ENCODE assay signal across 24 cellular contexts in the genomic region with DNA sequence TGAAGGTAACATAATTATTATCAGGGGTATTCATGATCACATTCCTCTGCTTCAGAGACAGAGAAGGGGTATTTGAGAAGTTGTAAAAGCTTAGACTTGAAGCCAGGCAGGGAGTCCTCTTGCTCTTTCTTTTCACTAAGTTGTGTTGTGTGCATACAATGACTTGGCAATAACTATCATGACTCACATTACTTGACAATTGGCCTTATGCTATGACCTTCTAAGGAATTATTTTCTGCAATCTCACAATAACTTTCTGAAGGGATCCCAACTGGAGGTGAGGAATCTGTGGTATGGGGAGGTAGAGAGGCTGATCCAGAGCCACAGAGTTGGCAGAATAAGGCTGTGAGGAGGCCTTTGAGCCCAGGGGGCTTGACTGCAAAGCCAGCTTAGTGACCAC.
DNase-seq lines count a peak whose midpoint lies in the region; FAIRE-seq and TF ChIP-seq lines count a peak whose summit lies in the region.
"Had no signal": no experiment of that assay in that cellular context is flagged by ENCODE, and none has a peak within 500 bp of the region (broad histone marks: within the 10 kb centered on the region; RNA-seq: fewer than 3 reads in every experiment).

No MANE protein-coding gene starts in this region.

- no peak overlapping the region for H2BK12ac ChIP-seq in trophoblast cell (ENCODE audit: low read length)

- H3K18ac ChIP-seq in trophoblast cell (ENCODE audit: low read length), result no peak overlapping the region

- H3K27me3 ChIP-seq in brain microvascular endothelial cell (replicated peaks), result no peaks in the 10 kb centered on the region
- H3K27me3 ChIP-seq in small intestine (ENCODE audit: control insufficient read depth in 2 of 2, insufficient read depth in 2 of 2, low read length in 2 of 2), result no peaks in the 10 kb centered on the region
- no peaks in the 10 kb centered on the region for H3K27me3 ChIP-seq in trophoblast cell (ENCODE audit: insufficient read depth, low read length)
- H3K27me3 ChIP-seq: BLaER1 treated with 17β-estradiol and CSF1 and Interleukin-3, amounts not matched to agents 10 nM and 100 nM had no signal

- H3K4me2 ChIP-seq in trophoblast cell (ENCODE audit: low read length), result no peak overlapping the region
- H3K4me2 ChIP-seq: BLaER1 treated with 17β-estradiol and CSF1 and Interleukin-3, amounts not matched to agents 10 nM and 100 nM; SK-N-SH had no signal

- DNase-seq in HT1080 (ENCODE audit: low read depth) (peak; percentile 46), brain microvascular endothelial cell (peak; percentile 7), fibroblast of the aortic adventitia (ENCODE audit: low read depth) (peak; percentile 63), small intestine (no peak), trophoblast cell (no peak)
- DNase-seq in stimulated activated CD8-positive, alpha-beta memory T cell treated with anti-CD3 and anti-CD28 coated beads, Interleukin-4, amount 100 ng/mL, for 48 hours, result no peak
- DNase-seq in stimulated activated CD4-positive, alpha-beta T cell treated with anti-CD3 and anti-CD28 coated beads, Interleukin-15, amount 100 ng/mL, for 24 hours, result no peak
- DNase-seq: ACHN; CD4-positive, alpha-beta memory T cell; DMS153; EL; GF-D8; KBM-7; NCI-H1105; NCI-H146; NCI-H2029; NCI-H2227 treated with DMSO at 0.1 percent for 48 hours; NCI-H510A treated with DMSO at 0.1 percent for 48 hours; NCI-H748 treated with DMSO at 0.1 percent for 48 hours; SIG-M5; SK-N-SH had no signal

- in situ Hi-C loops in brain microvascular endothelial cell (cut with HindIII; ENCODE audit: low pct_ligation_motif_present, low sequenced_read_pairs), result no loop called here

- H3K4me1 ChIP-seq in small intestine (ENCODE audit: control insufficient read depth in 2 of 2, insufficient read depth in 1 of 2, low read depth in 1 of 2, low read length in 1 of 2) (no peaks in the 10 kb centered on the region), trophoblast cell (ENCODE audit: control insufficient read depth in 1 of 2, insufficient read depth in 2 of 2, low read length in 2 of 2) (no peaks in the 10 kb centered on the region)

- no peak overlapping the region for H4K12ac ChIP-seq in trophoblast cell (ENCODE audit: low read depth, low read length)

- H3K36me3 ChIP-seq in brain microvascular endothelial cell (replicated peaks), result no peaks in the 10 kb centered on the region
- no peaks in the 10 kb centered on the region for H3K36me3 ChIP-seq in small intestine (ENCODE audit: control insufficient read depth in 2 of 2, insufficient read depth in 2 of 2, low read length in 2 of 2)
- no peaks in the 10 kb centered on the region for H3K36me3 ChIP-seq in trophoblast cell (ENCODE audit: control insufficient read depth in 1 of 2, insufficient read depth in 2 of 2, low read length in 2 of 2)

- no peaks in the 10 kb centered on the region for H3K79me1 ChIP-seq in trophoblast cell (ENCODE audit: low read length)

- H3K79me2 ChIP-seq in trophoblast cell (ENCODE audit: control insufficient read depth, insufficient read depth, low read length, poor library complexity), result no peaks in the 10 kb centered on the region

- TF ChIP-seq CTCF in brain microvascular endothelial cell (IDR thresholded peaks at IDR 0.05; ENCODE audit: low read depth, low read length, missing control alignments) (no peak), fibroblast of the aortic adventitia (IDR thresholded peaks at IDR 0.05; ENCODE audit: insufficient read depth, low read length) (no peak)

- H2BK120ac ChIP-seq in trophoblast cell (ENCODE audit: insufficient read depth, low read length, poor library complexity), result no peak overlapping the region

- no peak overlapping the region for H2AFZ ChIP-seq in trophoblast cell (ENCODE audit: insufficient read depth, low read length, poor library complexity)

- no peak overlapping the region for H3K27ac ChIP-seq in brain microvascular endothelial cell
- no peak overlapping the region for H3K27ac ChIP-seq in small intestine (ENCODE audit: low read depth in 1 of 2, low read length in 1 of 2)
- H3K27ac ChIP-seq in trophoblast cell (ENCODE audit: low read depth, low read length), result no peak overlapping the region
- H3K27ac ChIP-seq: BLaER1 treated with 17β-estradiol and CSF1 and Interleukin-3, amounts not matched to agents 10 nM and 100 nM had no signal

- no peak for FAIRE-seq in small intestine (lab: Jason Lieb, UNC)
- FAIRE-seq: H54, HepG2 had no signal

- no peak overlapping the region for H2BK5ac ChIP-seq in trophoblast cell (ENCODE audit: low read depth, low read length, poor library complexity)

- H3K4ac ChIP-seq in trophoblast cell (ENCODE audit: low read depth, low read length), result no peak overlapping the region

- no peak overlapping the region for H2AK5ac ChIP-seq in trophoblast cell (ENCODE audit: low read length)

- H3K4me3 ChIP-seq in brain microvascular endothelial cell (ENCODE audit: low read depth, low read length) (no peak overlapping the region), fibroblast of the aortic adventitia (ENCODE audit: low read depth, low read length) (no peak overlapping the region), small intestine (ENCODE audit: low read depth in 1 of 2, low read length in 2 of 2) (no peak overlapping the region), trophoblast cell (ENCODE audit: low read depth, low read length) (no peak overlapping the region)
- H3K4me3 ChIP-seq: BLaER1 treated with 17β-estradiol and CSF1 and Interleukin-3, amounts not matched to agents 10 nM and 100 nM had no signal

- no peak overlapping the region for H4K8ac ChIP-seq in trophoblast cell (ENCODE audit: low read depth, low read length)

- H4K91ac ChIP-seq in trophoblast cell (ENCODE audit: low read depth, low read length), result no peak overlapping the region

- no peak overlapping the region for H3K23ac ChIP-seq in trophoblast cell (ENCODE audit: low read length)

- no peaks in the 10 kb centered on the region for H3K9me3 ChIP-seq in small intestine (ENCODE audit: control insufficient read depth, low read depth)
- peaks cover 6% of the 10 kb centered on the region for H3K9me3 ChIP-seq in trophoblast cell (ENCODE audit: insufficient read depth, low read depth, low read length)
- H3K9me3 ChIP-seq: SK-N-SH had no signal

- no peak overlapping the region for H3K9ac ChIP-seq in trophoblast cell (ENCODE audit: low read length)
- H3K9ac ChIP-seq: BLaER1 treated with 17β-estradiol and CSF1 and Interleukin-3, amounts not matched to agents 10 nM and 100 nM; SK-N-SH had no signal

- no peak overlapping the region for H3K14ac ChIP-seq in trophoblast cell (ENCODE audit: low read length)

Comparison
In these comparisons a context has a peak if more than half of its experiments do, and no peak if none do; other contexts are left out.
1. DNase-seq: peak in HT1080 (single experiment), brain microvascular endothelial cell (single experiment) and fibroblast of the aortic adventitia (single experiment); none in stimulated activated CD8-positive, alpha-beta memory T cell treated with anti-CD3 and anti-CD28 coated beads, Interleukin-4, amount 100 ng/mL, for 48 hours (single experiment), stimulated activated CD4-positive, alpha-beta T cell treated with anti-CD3 and anti-CD28 coated beads, Interleukin-15, amount 100 ng/mL, for 24 hours (single experiment), small intestine (single experiment) and trophoblast cell (0 of 2).